In genomic region chr1:157090196-157090647, GRCh38 we compare ENCODE assay signal across 8 cellular contexts.
DNase-seq lines count a peak whose midpoint lies in the region; ATAC-seq lines count a peak whose summit lies in the region.

No MANE protein-coding gene starts in this region.

- H3K36me3 ChIP-seq in effector memory CD4-positive, alpha-beta T cell (ENCODE audit: control insufficient read depth, insufficient read depth, low read length): no peaks in the 10 kb centered on the region

- H3K27ac Mint-ChIP-seq in memory B cell: no peak overlapping the region

- no peak overlapping the region for H3K27ac ChIP-seq in effector memory CD4-positive, alpha-beta T cell (ENCODE audit: insufficient read depth, low read length, poor library complexity, severe bottlenecking)

- H3K4me3 Mint-ChIP-seq in memory B cell: no peak overlapping the region

- H3K9me3 Mint-ChIP-seq in memory B cell: no peaks in the 10 kb centered on the region

- no peak overlapping the region for H3K4me3 ChIP-seq in effector memory CD4-positive, alpha-beta T cell (ENCODE audit: insufficient read depth, low read depth, low read length, poor library complexity, severe bottlenecking)

- ATAC-seq in HG03432 (IDR thresholded peaks at IDR 0.05; ENCODE audit: unreplicated experiment) (peak; percentile 48), memory B cell (ENCODE audit: low read depth) (peak; percentile 86), HG03108 (IDR thresholded peaks at IDR 0.05; ENCODE audit: unreplicated experiment) (no peak)

- peaks cover 3% of the 10 kb centered on the region for H3K27me3 Mint-ChIP-seq in memory B cell

- DNase-seq in CMK (ENCODE audit: low read depth) (peak; percentile 51), NOMO-1 (lab: John Stamatoyannopoulos, UW; ENCODE audit: unreplicated experiment in 2 of 2) (peak; percentile 31 to 48), memory B cell (ENCODE audit: low spot score in 2 of 2) (peak; percentile 83 to 91)
- DNase-seq in activated CD8-positive, alpha-beta memory T cell treated with anti-CD3 and anti-CD28 coated beads for 1 hour (ENCODE audit: extremely low read depth in 1 of 2, low read depth in 1 of 2): peak; percentile 69 to 83
- DNase-seq in effector memory CD4-positive, alpha-beta T cell: peak; percentile 61 to 77 (median 71)
- peak; percentile 57 for DNase-seq in stimulated activated CD8-positive, alpha-beta memory T cell treated with anti-CD3 and anti-CD28 coated beads, Interleukin-12 subunit alpha, Interleukin-12 subunit beta, amount 100 ng/mL, for 4 hours (ENCODE audit: low read depth)

- no peaks in the 10 kb centered on the region for H3K9me3 ChIP-seq in effector memory CD4-positive, alpha-beta T cell (ENCODE audit: control insufficient read depth, low read length)

- H3K4me1 Mint-ChIP-seq in memory B cell: no peaks in the 10 kb centered on the region

- H3K27me3 ChIP-seq in effector memory CD4-positive, alpha-beta T cell (replicated peaks; ENCODE audit: control insufficient read depth, insufficient read depth, low read length, poor library complexity, severe bottlenecking): no peaks in the 10 kb centered on the region

- H3K4me1 ChIP-seq in effector memory CD4-positive, alpha-beta T cell (ENCODE audit: control insufficient read depth, insufficient read depth, low read length, poor library complexity, severe bottlenecking): peaks cover 5% of the 10 kb centered on the region

- H3K36me3 Mint-ChIP-seq in memory B cell: no peaks in the 10 kb centered on the region
